Comparison of ENCODE assay signal across 8 cellular contexts in genomic region chr19:4597975-4598671, GRCh38. TPM values are rescaled to one million over a fixed set of nuclear protein-coding genes. Genes with fewer than 3 reads are reported as not detected.
DNase-seq lines count a peak whose midpoint lies in the region; ATAC-seq and TF ChIP-seq lines count a peak whose summit lies in the region.

No MANE protein-coding gene starts in this region.

- H4K20me1 ChIP-seq in fibroblast of lung (ENCODE audit: control insufficient read depth, extremely low read depth, insufficient read depth, low read length) = no peaks in the 10 kb centered on the region

- no peaks in the 10 kb centered on the region for H3K36me3 ChIP-seq in fibroblast of lung (ENCODE audit: control insufficient read depth, insufficient read depth, low read length)

- ATAC-seq in HG02678 (IDR thresholded peaks at IDR 0.05; ENCODE audit: unreplicated experiment) = no peak

- intact Hi-C loops in lower leg skin (cut with DNase I; ENCODE audit: low total_unique reads) = no loop called here

- H3K27ac ChIP-seq in fibroblast of lung (ENCODE audit: insufficient read depth, low read length) = no peak overlapping the region

- WGBS in lower leg skin, 2 donors = 1 to 2% methylated on average over 25 to 31 of the region's 32 CpGs

- peaks cover 5% of the 10 kb centered on the region for H3K27me3 ChIP-seq in fibroblast of lung (ENCODE audit: control insufficient read depth, insufficient read depth, low read length)

- no peaks in the 10 kb centered on the region for H3K79me2 ChIP-seq in fibroblast of lung (ENCODE audit: control insufficient read depth, insufficient read depth, low read length)

- no peak overlapping the region for H2AFZ ChIP-seq in fibroblast of lung (ENCODE audit: low read length)

- DNase-seq in GM10266 (ENCODE audit: extremely low spot score) = peak; percentile 89
- DNase-seq in NCI-H1105 (lab: John Stamatoyannopoulos, UW) = peak; percentile 70
- peak; percentile 45 for DNase-seq in activated CD4-positive, alpha-beta T cell treated with anti-CD3 and anti-CD28 coated beads, Interleukin-2, amount 50 U/mL, for 1 hour
- no peak for DNase-seq in fibroblast of lung (ENCODE audit: low read depth in 2 of 2)
- DNase-seq in stimulated activated CD4-positive, alpha-beta T cell treated with anti-CD3 and anti-CD28 coated beads, Interleukin-12 subunit alpha, Interleukin-12 subunit beta, amount 100 ng/mL, for 48 hours (ENCODE audit: low read depth in 2 of 3, low spot score in 1 of 3) = peak; percentile 30 to 49 (median 35)
- DNase-seq in lower leg skin (ENCODE audit: low spot score in 2 of 2) = no peak
- no peak for DNase-seq in DMS79 treated with DMSO at 0.1 percent for 48 hours (lab: John Stamatoyannopoulos, UW)

- no peak for TF ChIP-seq POLR2A in lower leg skin (IDR thresholded peaks at IDR 0.05)

- no peaks in the 10 kb centered on the region for H3K9me3 ChIP-seq in fibroblast of lung (ENCODE audit: control insufficient read depth, insufficient read depth, low read depth, low read length)

- no peak overlapping the region for H3K9ac ChIP-seq in fibroblast of lung (ENCODE audit: insufficient read depth, low read length)

- H3K4me1 ChIP-seq in fibroblast of lung (ENCODE audit: control insufficient read depth, extremely low read depth, insufficient read depth, low read length) = no peaks in the 10 kb centered on the region

- H3K4me3 ChIP-seq in fibroblast of lung (replicated peaks in 1 of 4; ENCODE audit: control extremely low read depth in 1 of 4, insufficient read depth in 1 of 4, low read depth in 3 of 4, low read length in 4 of 4) (no peak overlapping the region), lower leg skin (ENCODE audit: low read depth, poor library complexity, severe bottlenecking) (no peak overlapping the region)

- TF ChIP-seq CTCF in GM10266 (IDR thresholded peaks at IDR 0.05; ENCODE audit: control insufficient read depth, insufficient read depth, low read depth, missing control alignments) (no peak), fibroblast of lung (conservative IDR thresholded peaks at IDR 0.05 in 1 of 2, IDR thresholded peaks at IDR 0.05 in 1 of 2; ENCODE audit: low read depth in 1 of 2, low read length in 2 of 2) (no peak), lower leg skin (IDR thresholded peaks at IDR 0.05) (no peak)

- peak overlapping the region; percentile 35 for H3K4me2 ChIP-seq in fibroblast of lung (ENCODE audit: extremely low read depth, insufficient read depth, low read length)

RNA-seq across cellular contexts. Expression of gene SEMA6B, which starts 38.6 kb away (rescaled TPM):
- total RNA-seq in fibroblast of lung (under 0.01 TPM in 2 replicates), lower leg skin (1 to 10 TPM; 3.3 to 6.0 (median 3.6) TPM)
- polyA plus RNA-seq in fibroblast of lung = 0.07 and 0.31 TPM in 2 replicates
- polyA plus RNA-seq in fibroblast of lung (2012) = 0.16 and 0.45 TPM in 2 replicates
- polyA minus RNA-seq in fibroblast of lung (ENCODE audit: low replicate concordance) = 0.33 and 1.6 TPM in 2 replicates

RNA-seq across cellular contexts. Expression of gene TNFAIP8L1, which starts 41.2 kb away (rescaled TPM):
- 1.5 and 4.0 TPM in 2 replicates for total RNA-seq in fibroblast of lung
- 2.3 and 3.0 TPM in 2 replicates for polyA plus RNA-seq in fibroblast of lung
- 3.2 and 4.4 TPM in 2 replicates for polyA plus RNA-seq in fibroblast of lung (2012)
- polyA minus RNA-seq in fibroblast of lung (ENCODE audit: low replicate concordance) = 3.5 and 4.9 TPM in 2 replicates
- total RNA-seq in lower leg skin = 10 to 100 TPM in 1 of 4 donors, 1 to 10 TPM in 3; 3.1 to 11.6 (median 7.0) TPM

RNA-seq across cellular contexts. Expression of gene LRG1, which starts 58.3 kb away (rescaled TPM):
- not detected in 2 replicates for total RNA-seq in fibroblast of lung
- 0.10 TPM in 1 of 2 replicates, not detected in the other for polyA plus RNA-seq in fibroblast of lung
- polyA plus RNA-seq in fibroblast of lung (2012) = not detected in 2 replicates
- 0.07 TPM in 1 of 2 replicates, not detected in the other for polyA minus RNA-seq in fibroblast of lung (ENCODE audit: low replicate concordance)
- total RNA-seq in lower leg skin = 1 to 10 TPM; 1.8 to 9.9 (median 2.7) TPM

Comparison
In these comparisons a context has a peak if more than half of its experiments do, and no peak if none do; other contexts are left out.
1. DNase-seq: peak in GM10266 (single experiment), NCI-H1105 (single experiment), activated CD4-positive, alpha-beta T cell treated with anti-CD3 and anti-CD28 coated beads, Interleukin-2, amount 50 U/mL, for 1 hour (single experiment) and stimulated activated CD4-positive, alpha-beta T cell treated with anti-CD3 and anti-CD28 coated beads, Interleukin-12 subunit alpha, Interleukin-12 subunit beta, amount 100 ng/mL, for 48 hours (3 of 3); none in fibroblast of lung (0 of 2), lower leg skin (0 of 2) and DMS79 treated with DMSO at 0.1 percent for 48 hours (single experiment).